In the genomic region with DNA sequence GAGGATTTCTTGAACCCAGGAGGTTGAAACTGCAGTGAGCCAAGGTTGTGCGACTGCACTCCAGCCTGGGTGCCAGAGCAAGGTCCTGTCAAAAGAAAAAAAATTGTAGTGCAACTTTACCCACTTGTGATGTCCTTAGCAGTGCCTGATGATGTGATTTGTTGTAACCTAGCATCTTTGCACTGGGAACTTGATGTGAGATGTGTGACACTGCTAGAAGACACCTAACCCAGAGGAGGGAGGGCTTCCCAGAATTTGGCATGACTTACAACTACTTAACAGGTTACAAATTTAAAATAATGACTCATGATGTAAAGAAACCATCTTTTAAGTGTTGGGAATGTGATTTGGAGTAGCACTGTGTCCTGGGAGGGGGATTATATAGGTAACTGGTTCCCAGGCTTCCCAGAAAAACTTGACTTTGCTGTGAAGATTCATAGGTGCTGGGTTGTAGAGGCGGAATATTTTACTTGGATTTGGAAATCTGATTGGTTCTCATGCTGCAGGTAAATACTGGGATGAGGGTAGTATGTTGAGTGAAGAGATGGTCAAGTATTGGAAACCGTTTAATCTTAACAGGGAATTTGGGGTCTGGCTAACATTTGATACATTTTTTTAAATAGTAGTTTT, we compare ENCODE assay signal across 12 cellular contexts. TPM values are rescaled to one million over a fixed set of nuclear protein-coding genes. Genes with fewer than 3 reads are reported as not detected.
DNase-seq lines count a peak whose midpoint lies in the region; ATAC-seq and TF ChIP-seq lines count a peak whose summit lies in the region.
"Had no signal": no experiment of that assay in that cellular context is flagged by ENCODE, and none has a peak within 500 bp of the region (broad histone marks: within the 10 kb centered on the region; RNA-seq: fewer than 3 reads in every experiment).

No MANE protein-coding gene starts in this region.

- POLR2A ChIA-PET in activated naive CD8-positive, alpha-beta T cell treated with anti-CD3 and anti-CD28 coated beads, Interleukin-2, amount 10 ng/mL, durations not matched to agents 7 days and 5 days (lab: Charles Lee): no interaction called here

- TF ChIP-seq CTCF in upper lobe of left lung (IDR thresholded peaks at IDR 0.05): no peak

- H3K27ac ChIP-seq in HUES64 (ENCODE audit: low read depth, low read length) (0 out of 2 replicates have a peak overlapping the region, but pooled peaks have one; percentile 11), upper lobe of left lung (no peak overlapping the region)

- H3K4me1 Mint-ChIP-seq in activated naive CD8-positive, alpha-beta T cell treated with anti-CD3 and anti-CD28 coated beads, Interleukin-2, amount 10 ng/mL, durations not matched to agents 7 days and 5 days: peaks cover 26% of the 10 kb centered on the region
- H3K4me1 Mint-ChIP-seq in stimulated activated effector memory CD8-positive, alpha-beta T cell treated with anti-CD3 and anti-CD28 coated beads, Interleukin-12 subunit alpha, Interleukin-12 subunit beta, amount 100 ng/mL, for 72 hours: peaks cover 28% of the 10 kb centered on the region

- H3K4me3 Mint-ChIP-seq in activated naive CD8-positive, alpha-beta T cell treated with anti-CD3 and anti-CD28 coated beads, Interleukin-2, amount 10 ng/mL, durations not matched to agents 7 days and 5 days: no peak overlapping the region
- peak overlapping the region; percentile 97 for H3K4me3 Mint-ChIP-seq in stimulated activated effector memory CD8-positive, alpha-beta T cell treated with anti-CD3 and anti-CD28 coated beads, Interleukin-12 subunit alpha, Interleukin-12 subunit beta, amount 100 ng/mL, for 72 hours

- H3K4me1 ChIP-seq in HUES64 (ENCODE audit: insufficient read depth, low read length) (peaks cover 11% of the 10 kb centered on the region; the same call in 1 of the 2 replicates), upper lobe of left lung (peaks cover 7 to 19% (median 13%) of the 10 kb centered on the region in 4 donors)

- 91% methylated on average over 3 of the region's 3 CpGs for WGBS in HUES64
- WGBS in upper lobe of left lung, 2 donors: 90% methylated on average over 3 of the region's 3 CpGs

- H3K9me3 Mint-ChIP-seq in activated naive CD4-positive, alpha-beta T cell treated with anti-CD3 and anti-CD28 coated beads, Interleukin-2, amount 50 U/mL, for 72 hours: no peaks in the 10 kb centered on the region
- H3K9me3 Mint-ChIP-seq in activated naive CD8-positive, alpha-beta T cell treated with anti-CD3 and anti-CD28 coated beads, Interleukin-2, amount 10 ng/mL, durations not matched to agents 7 days and 5 days: peaks cover under 1% of the 10 kb centered on the region
- no peaks in the 10 kb centered on the region for H3K9me3 Mint-ChIP-seq in stimulated activated effector memory CD8-positive, alpha-beta T cell treated with anti-CD3 and anti-CD28 coated beads, Interleukin-12 subunit alpha, Interleukin-12 subunit beta, amount 100 ng/mL, for 72 hours

- peaks cover 57 to 59% of the 10 kb centered on the region in 2 donors for H3K36me3 Mint-ChIP-seq in activated naive CD4-positive, alpha-beta T cell treated with anti-CD3 and anti-CD28 coated beads, Interleukin-2, amount 50 U/mL, for 72 hours
- H3K36me3 Mint-ChIP-seq in activated naive CD8-positive, alpha-beta T cell treated with anti-CD3 and anti-CD28 coated beads, Interleukin-2, amount 10 ng/mL, durations not matched to agents 7 days and 5 days: peaks cover 19% of the 10 kb centered on the region
- H3K36me3 Mint-ChIP-seq in stimulated activated effector memory CD8-positive, alpha-beta T cell treated with anti-CD3 and anti-CD28 coated beads, Interleukin-12 subunit alpha, Interleukin-12 subunit beta, amount 100 ng/mL, for 72 hours: peaks cover 71% of the 10 kb centered on the region

- H3K36me3 ChIP-seq in HUES64 (ENCODE audit: insufficient read depth, low read length) (peaks cover 56% of the 10 kb centered on the region), upper lobe of left lung (peaks cover 17 to 42% (median 23%) of the 10 kb centered on the region in 4 donors)

- TF ChIP-seq POLR2A in upper lobe of left lung (IDR thresholded peaks at IDR 0.05): no peak

- H3K9me3 ChIP-seq in HUES64 (ENCODE audit: insufficient read depth, low read depth, low read length): peaks cover 6% of the 10 kb centered on the region; the same call in 1 of the 2 replicates
- no peaks in the 10 kb centered on the region for H3K9me3 ChIP-seq in upper lobe of left lung

- ATAC-seq in activated naive CD4-positive, alpha-beta T cell treated with anti-CD3 and anti-CD28 coated beads, Interleukin-2, amount 50 U/mL, for 72 hours: no peak
- ATAC-seq in activated naive CD8-positive, alpha-beta T cell treated with anti-CD3 and anti-CD28 coated beads, Interleukin-2, amount 10 ng/mL, durations not matched to agents 7 days and 5 days (ENCODE audit: low read depth): no peak
- ATAC-seq in stimulated activated effector memory CD8-positive, alpha-beta T cell treated with anti-CD3 and anti-CD28 coated beads, Interleukin-12 subunit alpha, Interleukin-12 subunit beta, amount 100 ng/mL, for 72 hours: no peak
- no peak for ATAC-seq in upper lobe of left lung (ENCODE audit: low FRiP score in 2 of 2)
- ATAC-seq in GM19397 (IDR thresholded peaks at IDR 0.05; ENCODE audit: unreplicated experiment): no peak
- ATAC-seq: right cardiac atrium had no signal

- DNase-seq in activated naive CD4-positive, alpha-beta T cell treated with anti-CD3 and anti-CD28 coated beads, Interleukin-2, amount 50 U/mL, for 72 hours (ENCODE audit: low spot score in 2 of 2): no peak
- DNase-seq in activated naive CD4-positive, alpha-beta T cell treated with anti-CD3 and anti-CD28 coated beads, Interleukin-2, amount 50 U/mL, for 16 hours: no peak
- no peak for DNase-seq in activated naive CD8-positive, alpha-beta T cell treated with anti-CD3 and anti-CD28 coated beads, Interleukin-2, amount 10 ng/mL, durations not matched to agents 7 days and 5 days
- no peak for DNase-seq in stimulated activated effector memory CD8-positive, alpha-beta T cell treated with anti-CD3 and anti-CD28 coated beads, Interleukin-12 subunit alpha, Interleukin-12 subunit beta, amount 100 ng/mL, for 72 hours (ENCODE audit: low spot score in 2 of 2)
- DNase-seq in upper lobe of left lung (no peak), activated gamma-delta T cell treated with Interleukin-2 at 50 U/mL for 16 hours (no peak)
- DNase-seq: kidney; right cardiac atrium; stimulated activated CD4-positive, alpha-beta T cell treated with anti-CD3 and anti-CD28 coated beads, Interleukin-4, amount 100 ng/mL, for 24 hours; stimulated activated naive CD4-positive, alpha-beta T cell treated with Interleukin-2 at 50 U/mL for 16 hours had no signal

- H3K27me3 Mint-ChIP-seq in activated naive CD8-positive, alpha-beta T cell treated with anti-CD3 and anti-CD28 coated beads, Interleukin-2, amount 10 ng/mL, durations not matched to agents 7 days and 5 days: no peaks in the 10 kb centered on the region

- no peak overlapping the region for H3K4me3 ChIP-seq in HUES64 (ENCODE audit: low read length)
- no peak overlapping the region for H3K4me3 ChIP-seq in upper lobe of left lung

- peak overlapping the region; percentile 5 to 40 for H3K27ac Mint-ChIP-seq in activated naive CD4-positive, alpha-beta T cell treated with anti-CD3 and anti-CD28 coated beads, Interleukin-2, amount 50 U/mL, for 72 hours
- H3K27ac Mint-ChIP-seq in activated naive CD8-positive, alpha-beta T cell treated with anti-CD3 and anti-CD28 coated beads, Interleukin-2, amount 10 ng/mL, durations not matched to agents 7 days and 5 days: peak overlapping the region; percentile 1
- H3K27ac Mint-ChIP-seq in stimulated activated effector memory CD8-positive, alpha-beta T cell treated with anti-CD3 and anti-CD28 coated beads, Interleukin-12 subunit alpha, Interleukin-12 subunit beta, amount 100 ng/mL, for 72 hours: peak overlapping the region; percentile 99

- H3K9ac ChIP-seq in HUES64 (ENCODE audit: low read depth, low read length): no peak overlapping the region

- TF ChIP-seq EP300 in upper lobe of left lung (IDR thresholded peaks at IDR 0.05): no peak

- no peaks in the 10 kb centered on the region for H3K27me3 ChIP-seq in HUES64 (ENCODE audit: insufficient read depth, low read length)
- H3K27me3 ChIP-seq in upper lobe of left lung: no peaks in the 10 kb centered on the region

RNA-seq across cellular contexts. Expression of a gene that starts 3.7 kb away (rescaled TPM):
- total RNA-seq in activated naive CD4-positive, alpha-beta T cell treated with anti-CD3 and anti-CD28 coated beads, Interleukin-2, amount 50 U/mL, for 72 hours: 1,000 to 10,000 TPM in 1 of 2 donors, 100 to 1,000 TPM in 1; 979 to 1,142 TPM
- 855 TPM for polyA plus RNA-seq in HUES64 (2013, experiment 1 of 2)
- 838 TPM for polyA plus RNA-seq in HUES64 (2013, experiment 2 of 2)
- 100 to 1,000 TPM; 506 to 561 TPM for total RNA-seq in activated naive CD8-positive, alpha-beta T cell treated with anti-CD3 and anti-CD28 coated beads, Interleukin-2, amount 10 ng/mL, durations not matched to agents 7 days and 5 days
- total RNA-seq in upper lobe of left lung: 100 to 1,000 TPM; 100 to 438 (median 260) TPM

RNA-seq across cellular contexts. Expression of a gene that starts 4.1 kb away (rescaled TPM):
- total RNA-seq in activated naive CD4-positive, alpha-beta T cell treated with anti-CD3 and anti-CD28 coated beads, Interleukin-2, amount 50 U/mL, for 72 hours: 100 to 1,000 TPM in 1 of 2 donors, 10 to 100 TPM in 1; 86.5 to 132 TPM
- 59.8 TPM for polyA plus RNA-seq in HUES64 (2013, experiment 1 of 2)
- 59.5 TPM for polyA plus RNA-seq in HUES64 (2013, experiment 2 of 2)
- 10 to 100 TPM; 56.6 to 66.1 TPM for total RNA-seq in activated naive CD8-positive, alpha-beta T cell treated with anti-CD3 and anti-CD28 coated beads, Interleukin-2, amount 10 ng/mL, durations not matched to agents 7 days and 5 days
- 10 to 100 TPM; 27.9 to 64.0 (median 55.7) TPM for total RNA-seq in upper lobe of left lung

Comparison
In these comparisons a context has a peak if more than half of its experiments do, and no peak if none do; other contexts are left out.
1. H3K27ac Mint-ChIP-seq: peak in every context shown above with its lines; median percentile 99 in stimulated activated effector memory CD8-positive, alpha-beta T cell treated with anti-CD3 and anti-CD28 coated beads, Interleukin-12 subunit alpha, Interleukin-12 subunit beta, amount 100 ng/mL, for 72 hours; 22 in activated naive CD4-positive, alpha-beta T cell treated with anti-CD3 and anti-CD28 coated beads, Interleukin-2, amount 50 U/mL, for 72 hours; 1 in activated naive CD8-positive, alpha-beta T cell treated with anti-CD3 and anti-CD28 coated beads, Interleukin-2, amount 10 ng/mL, durations not matched to agents 7 days and 5 days.